In the genomic region with DNA sequence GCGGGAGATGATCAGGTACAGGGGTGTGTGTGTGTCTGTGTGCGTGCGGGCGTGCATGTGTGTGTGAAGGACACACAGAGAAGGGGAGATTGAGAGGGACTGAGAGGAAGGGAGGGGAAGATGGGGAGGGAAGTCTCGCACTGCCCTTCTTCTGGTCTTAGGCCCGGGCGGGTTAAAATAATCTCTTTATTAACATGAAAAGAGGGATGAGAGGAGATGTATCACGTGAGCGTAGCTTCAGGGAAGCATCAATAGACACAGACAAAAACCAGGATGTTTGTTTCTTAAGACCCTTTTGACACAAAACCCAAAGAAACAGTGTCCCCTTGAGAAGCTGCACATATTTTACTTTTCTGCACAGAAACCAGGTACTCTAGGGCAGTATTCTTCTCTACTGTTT, we compare ENCODE assay signal across 1 cellular context.
TF ChIP-seq lines count a peak whose summit lies in the region.

No MANE protein-coding gene starts in this region.

TF ChIP-seq in H1, 55 proteins besides CTCF, POLR2A, EP300 and RAD21:
- no peak for TF ChIP-seq TAF1 (IDR thresholded peaks at IDR 0.05; ENCODE audit: low read depth, low read length)
- no peak for TF ChIP-seq JUN (IDR thresholded peaks at IDR 0.05; ENCODE audit: low read depth, low read length)
- TF ChIP-seq SIN3A (conservative IDR thresholded peaks at IDR 0.05 in 1 of 2, IDR thresholded peaks at IDR 0.05 in 1 of 2; ENCODE audit: low read depth in 1 of 2, low read length in 2 of 2): no peak
- TF ChIP-seq FOSL1 (IDR thresholded peaks at IDR 0.05; ENCODE audit: insufficient read depth, low read depth, low read length): no peak
- no peak for TF ChIP-seq RBBP5 (IDR thresholded peaks at IDR 0.05; ENCODE audit: borderline replicate concordance, low read depth, low read length)
- TF ChIP-seq TEAD4 (IDR thresholded peaks at IDR 0.05; ENCODE audit: low read depth, low read length): no peak
- no peak for TF ChIP-seq JUND (IDR thresholded peaks at IDR 0.05; ENCODE audit: low read length)
- no peak for TF ChIP-seq TAF7 (optimal IDR thresholded peaks at IDR 0.05; ENCODE audit: borderline replicate concordance, low read depth, low read length)
- no peak for TF ChIP-seq RNF2 (IDR thresholded peaks at IDR 0.05; ENCODE audit: borderline replicate concordance, low read depth, low read length, missing control alignments, poor library complexity, severe bottlenecking)
- TF ChIP-seq PHF8 (conservative IDR thresholded peaks at IDR 0.05; ENCODE audit: low read depth, low read length): no peak
- TF ChIP-seq BRCA1 (IDR thresholded peaks at IDR 0.05; ENCODE audit: low read depth, low read length): no peak
- no peak for TF ChIP-seq MAFK (IDR thresholded peaks at IDR 0.05; ENCODE audit: low read depth, low read length)
- no peak for TF ChIP-seq SAP30 (IDR thresholded peaks at IDR 0.05; ENCODE audit: insufficient read depth, insufficient replicate concordance, low read length)
- TF ChIP-seq ZNF274 (IDR thresholded peaks at IDR 0.05; ENCODE audit: borderline replicate concordance, extremely low read depth, low read length): no peak
- no peak for TF ChIP-seq SRF (IDR thresholded peaks at IDR 0.05; ENCODE audit: low read depth, low read length)
- no peak for TF ChIP-seq GTF2F1 (IDR thresholded peaks at IDR 0.05; ENCODE audit: borderline replicate concordance, low read depth, low read length)
- TF ChIP-seq SIRT6 (IDR thresholded peaks at IDR 0.05; ENCODE audit: low read length): no peak
- TF ChIP-seq GABPA (IDR thresholded peaks at IDR 0.05; ENCODE audit: borderline replicate concordance, insufficient read depth, low read length): no peak
- no peak for TF ChIP-seq NANOG (IDR thresholded peaks at IDR 0.05; ENCODE audit: insufficient read depth, low read depth, low read length, poor library complexity, severe bottlenecking)
